ENCODE assay signal across 6 cellular contexts in genomic region chrX:48956728-48957414, GRCh38. TPM values are rescaled to one million over a fixed set of nuclear protein-coding genes. Genes with fewer than 3 reads are reported as not detected.
A peak's percentile ranks its signal among the peaks of the same experiment; 100 is the strongest.
DNase-seq lines count a peak whose midpoint lies in the region; ATAC-seq lines count a peak whose summit lies in the region.

No MANE protein-coding gene starts in this region.

- peak overlapping the region; percentile 88 for H3K27ac ChIP-seq in KOPT-K1 (ENCODE audit: low read depth, low read length, poor library complexity, severe bottlenecking)
- peak overlapping the region; percentile 33 for H3K27ac ChIP-seq in adipose tissue (ENCODE audit: low read depth, low read length)
- peak overlapping the region; percentile 97 to 98 for H3K27ac ChIP-seq in mucosa of rectum (ENCODE audit: low read depth in 2 of 2, low read length in 2 of 2)

- WGBS in adipose tissue, 3 donors: 1 to 33% (median 3%) methylated on average over 22 to 60 of the region's 61 CpGs

- peak overlapping the region; percentile 78 to 84 for H3K9ac ChIP-seq in mucosa of rectum (ENCODE audit: low read depth in 1 of 2, low read length in 2 of 2)

- H3K4me1 ChIP-seq in mucosa of rectum (ENCODE audit: control insufficient read depth in 2 of 2, insufficient read depth in 2 of 2, low read length in 2 of 2): peaks cover 12 to 19% of the 10 kb centered on the region in 2 donors

- no peaks in the 10 kb centered on the region for H3K27me3 ChIP-seq in mucosa of rectum (ENCODE audit: control insufficient read depth in 2 of 2, insufficient read depth in 2 of 2, low read length in 2 of 2)

- peak overlapping the region; percentile 65 to 76 for H3K4me3 ChIP-seq in mucosa of rectum (ENCODE audit: low read length in 2 of 2)

- H3K9me3 ChIP-seq in KOPT-K1 (ENCODE audit: insufficient read depth, low read length, poor library complexity, severe bottlenecking) (no peaks in the 10 kb centered on the region), mucosa of rectum (ENCODE audit: control insufficient read depth in 2 of 2, low read length in 2 of 2) (no peaks in the 10 kb centered on the region)

- no peak for ATAC-seq in GM19455 (IDR thresholded peaks at IDR 0.05; ENCODE audit: unreplicated experiment)

- no peak for DNase-seq in NCI-H2227 (lab: John Stamatoyannopoulos, UW; ENCODE audit: unreplicated experiment)
- DNase-seq in NCI-H2196 treated with DMSO at 0.1 percent for 48 hours (lab: John Stamatoyannopoulos, UW; ENCODE audit: unreplicated experiment): no peak

- H3K36me3 ChIP-seq in KOPT-K1 (ENCODE audit: insufficient read depth, low read length) (peaks cover 31% of the 10 kb centered on the region), mucosa of rectum (ENCODE audit: control insufficient read depth in 2 of 2, insufficient read depth in 2 of 2, low read length in 2 of 2) (no peaks in the 10 kb centered on the region)

RNA-seq across cellular contexts. Expression of gene OTUD5, which starts 0.5 kb away (rescaled TPM):
- 10 to 100 TPM; 17.6 to 37.9 (median 31.4) TPM for polyA plus RNA-seq in adipose tissue

RNA-seq across cellular contexts. Expression of gene KCND1, which starts 14.8 kb away (rescaled TPM):
- polyA plus RNA-seq in adipose tissue: 1 to 10 TPM in 2 of 3 donors, under 1 TPM in 1; 0.46 to 4.7 (median 1.0) TPM

RNA-seq across cellular contexts. Expression of gene PIM2, which starts 38.0 kb away (rescaled TPM):
- 1 to 10 TPM; 2.9 to 4.8 (median 3.5) TPM for polyA plus RNA-seq in adipose tissue

RNA-seq across cellular contexts. Expression of gene GRIPAP1, which starts 45.2 kb away (rescaled TPM):
- 10 to 100 TPM; 13.8 to 25.9 (median 22.2) TPM for polyA plus RNA-seq in adipose tissue

RNA-seq across cellular contexts. Expression of gene SLC35A2, which starts 45.4 kb away (rescaled TPM):
- polyA plus RNA-seq in adipose tissue: 10 to 100 TPM; 11.0 to 22.1 (median 15.8) TPM

Comparison
In these comparisons a context has a peak if more than half of its experiments do, and no peak if none do; other contexts are left out.
1. H3K27ac ChIP-seq: peak in every context shown above with its lines; median percentile 98 in mucosa of rectum; 88 in KOPT-K1; 33 in adipose tissue.